In the genomic region with DNA sequence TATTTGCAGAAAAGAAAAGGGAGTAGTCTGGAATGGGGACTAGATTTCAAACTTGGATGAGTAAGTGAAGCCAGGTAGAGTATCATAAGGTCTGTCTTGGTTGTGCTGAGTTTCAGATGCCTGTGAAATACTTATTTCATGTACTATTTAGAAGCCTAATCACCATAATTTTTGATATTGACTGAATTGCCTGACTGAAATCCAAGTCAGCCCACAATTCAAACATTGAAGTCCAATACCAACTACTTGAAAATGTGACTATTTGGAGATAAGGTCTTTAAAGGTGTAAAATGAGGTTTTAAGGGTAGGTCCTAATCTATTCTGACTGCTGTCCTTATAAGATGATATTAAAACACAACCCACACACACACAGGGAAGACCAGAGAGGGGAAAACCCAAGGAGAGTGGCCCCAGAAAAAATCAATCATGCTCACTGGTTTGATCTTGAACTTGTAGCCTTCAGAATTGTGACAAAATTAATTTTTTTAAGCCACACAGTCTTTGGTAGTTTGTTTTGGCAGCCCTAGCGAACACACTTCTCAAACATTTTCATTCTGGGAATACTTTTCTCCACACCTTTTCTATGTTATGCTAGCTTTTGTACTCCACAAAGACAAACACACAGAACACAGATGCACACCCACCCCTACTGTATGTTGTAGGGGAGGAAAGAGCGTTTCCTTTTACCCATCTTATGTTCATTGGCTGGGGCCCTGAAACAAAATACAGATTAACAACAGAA, we compare ENCODE assay signal across 1 cellular context.
TF ChIP-seq lines count a peak whose summit lies in the region.

No MANE protein-coding gene starts in this region.

TF ChIP-seq in GM12878, 131 proteins besides CTCF, POLR2A, EP300 and RAD21:
- no peak for TF ChIP-seq MYB (IDR thresholded peaks at IDR 0.05; ENCODE audit: borderline replicate concordance, low read depth, low read length)
- 0 out of 2 replicates have a peak, but pooled peaks have one; percentile 7 for TF ChIP-seq ZNF217 (IDR thresholded peaks at IDR 0.05)
